ENCODE assay signal across 24 cellular contexts in genomic region chr3:55574671-55575070, GRCh38.
A peak's percentile ranks its signal among the peaks of the same experiment; 100 is the strongest.
DNase-seq lines count a peak whose midpoint lies in the region; ATAC-seq, FAIRE-seq and TF ChIP-seq lines count a peak whose summit lies in the region.
"Had no signal": no experiment of that assay in that cellular context is flagged by ENCODE, and none has a peak within 500 bp of the region (broad histone marks: within the 10 kb centered on the region; RNA-seq: fewer than 3 reads in every experiment).

No MANE protein-coding gene starts in this region.

- H4K91ac ChIP-seq in trophoblast cell (ENCODE audit: low read depth, low read length): peak overlapping the region; percentile 60

- intact Hi-C loops in HepG2 (cut with micrococcal nuclease; ENCODE audit: unreplicated experiment): no loop called here

- no peaks in the 10 kb centered on the region for H4K20me1 ChIP-seq in HepG2 (ENCODE audit: insufficient read depth, low read length)

- no peak overlapping the region for H2BK5ac ChIP-seq in trophoblast cell (ENCODE audit: low read depth, low read length, poor library complexity)

- H2AFZ ChIP-seq in trophoblast cell (ENCODE audit: insufficient read depth, low read length, poor library complexity): no peak overlapping the region
- H2AFZ ChIP-seq in HepG2 (ENCODE audit: low read length): no peak overlapping the region
- H2AFZ ChIP-seq: GM23338 had no signal

- H2BK12ac ChIP-seq in trophoblast cell (ENCODE audit: low read length): peak overlapping the region; percentile 88

- BruUV-seq in HepG2 (replicated peaks; lab: Mats Ljungman, UMichigan): no TSS peak

- H3K23ac ChIP-seq in trophoblast cell (ENCODE audit: low read length): no peak overlapping the region

- H3K27me3 ChIP-seq in trophoblast cell (ENCODE audit: insufficient read depth, low read length) (no peaks in the 10 kb centered on the region), HepG2 (ENCODE audit: control insufficient read depth in 1 of 2, insufficient read depth in 2 of 2, low read length in 2 of 2) (no peaks in the 10 kb centered on the region; a peak in 1 of 5 replicates)

- H3K79me2 ChIP-seq in trophoblast cell (ENCODE audit: control insufficient read depth, insufficient read depth, low read length, poor library complexity) (no peaks in the 10 kb centered on the region), HepG2 (ENCODE audit: insufficient read depth, low read length) (no peaks in the 10 kb centered on the region)

- no peak overlapping the region for H3K18ac ChIP-seq in trophoblast cell (ENCODE audit: low read length)

- ATAC-seq in HG02623 (IDR thresholded peaks at IDR 0.05; ENCODE audit: unreplicated experiment) (no peak), HepG2 (no peak), GM19463 (IDR thresholded peaks at IDR 0.05; ENCODE audit: unreplicated experiment) (no peak)
- ATAC-seq: A549, GM23338, HCT116 had no signal

- peaks cover 45% of the 10 kb centered on the region for H3K79me1 ChIP-seq in trophoblast cell (ENCODE audit: low read length)

- no peak for TF ChIP-seq CTCF in HepG2 (CRISPR knock-in tag; IDR thresholded peaks at IDR 0.05)

- no peaks in the 10 kb centered on the region for H3K36me3 ChIP-seq in trophoblast cell (ENCODE audit: control insufficient read depth in 1 of 2, insufficient read depth in 2 of 2, low read length in 2 of 2)
- H3K36me3 ChIP-seq in HepG2 (replicated peaks in 1 of 2; ENCODE audit: control insufficient read depth in 1 of 2, insufficient read depth in 2 of 2, low read length in 2 of 2): no peaks in the 10 kb centered on the region

- H3K4me3 ChIP-seq in trophoblast cell (ENCODE audit: low read depth, low read length) (no peak overlapping the region), HepG2 (replicated peaks in 1 of 3; ENCODE audit: insufficient read depth in 1 of 3, low read depth in 2 of 3, low read length in 3 of 3) (no peak overlapping the region)
- H3K4me3 ChIP-seq: A549, GM23338 had no signal

- no CpG with 5 or more reads among the region's 3 CpGs for WGBS in trophoblast cell (ENCODE audit: extremely low coverage, insufficient coverage, insufficient read length)
- WGBS in HepG2 (ENCODE audit: low lambda C conversion rate): 38% methylated on average over 2 of the region's 3 CpGs

- no peak overlapping the region for H4K12ac ChIP-seq in trophoblast cell (ENCODE audit: low read depth, low read length)

- peak overlapping the region; percentile 28 for H2BK120ac ChIP-seq in trophoblast cell (ENCODE audit: insufficient read depth, low read length, poor library complexity)

- POLR2A ChIA-PET in HepG2 (lab: Yijun Ruan, JAX): no interaction called here

- CTCF ChIA-PET in HepG2 (lab: Yijun Ruan, JAX; ENCODE audit: low intra/inter-chr PET ratio, low total read pairs): no interaction called here

- peaks cover 26 to 43% of the 10 kb centered on the region in 2 experiments for H3K4me1 ChIP-seq in trophoblast cell (ENCODE audit: control insufficient read depth in 1 of 2, insufficient read depth in 2 of 2, low read length in 2 of 2)
- no peaks in the 10 kb centered on the region for H3K4me1 ChIP-seq in HepG2 (ENCODE audit: insufficient read depth, low read length)
- H3K4me1 ChIP-seq: A549 had no signal

- H3K4me2 ChIP-seq in trophoblast cell (ENCODE audit: low read length) (no peak overlapping the region), HepG2 (ENCODE audit: low read depth, low read length) (no peak overlapping the region)
- H3K4me2 ChIP-seq: A549, GM23338 had no signal

- no peak overlapping the region for H2AK5ac ChIP-seq in trophoblast cell (ENCODE audit: low read length)

- no peak overlapping the region for H4K8ac ChIP-seq in trophoblast cell (ENCODE audit: low read depth, low read length)

- TF ChIP-seq RAD21 in HepG2 (CRISPR knock-in tag; IDR thresholded peaks at IDR 0.05): no peak

- peak; percentile 8 for DNase-seq in Caki2 (ENCODE audit: low read depth)
- DNase-seq in RPMI7951 (ENCODE audit: low read depth): peak; percentile 56
- peak; percentile 3 for DNase-seq in kidney glomerular epithelial cell (lab: John Stamatoyannopoulos, UW)
- DNase-seq in trophoblast cell: no peak
- no peak for DNase-seq in cerebellum (ENCODE audit: low spot score)
- DNase-seq in HepG2 (ENCODE audit: low spot score): no peak
- DNase-seq: AML-193; Caco-2; CD4-positive, alpha-beta T cell; DMS153; DMS79; GDM1; H7; HFFc6 had no signal

- no peak for TF ChIP-seq EP300 in HepG2 (IDR thresholded peaks at IDR 0.05; ENCODE audit: low read depth in 2 of 2, low read length in 2 of 2)
- no peak for TF ChIP-seq EP300 in HepG2 (CRISPR knock-in tag; IDR thresholded peaks at IDR 0.05; ENCODE audit: borderline replicate concordance)

- in situ Hi-C loops in Caki2 (cut with HindIII; ENCODE audit: low pct_unique_long_range_greater_than_20kb, low sequenced_read_pairs): no loop called here
- in situ Hi-C loops in HepG2 (cut with HindIII; ENCODE audit: extremely low pct_ligation_motif_present, low pct_unique_long_range_greater_than_20kb): no loop called here

- no peak for TF ChIP-seq POLR2A in HepG2 (IDR thresholded peaks at IDR 0.05; ENCODE audit: insufficient read depth in 1 of 2, low read depth in 2 of 2, low read length in 2 of 2)

- no peak overlapping the region for H3K27ac ChIP-seq in trophoblast cell (ENCODE audit: low read depth, low read length)
- no peak overlapping the region for H3K27ac ChIP-seq in HepG2 (ENCODE audit: extremely low read length, insufficient read depth, low read length)
- H3K27ac ChIP-seq: 22Rv1, A549, C4-2B had no signal

- H3K4ac ChIP-seq in trophoblast cell (ENCODE audit: low read depth, low read length): peak overlapping the region; percentile 7

- FAIRE-seq in HepG2 (lab: Jason Lieb, UNC): no peak
- FAIRE-seq: A549, GM12892, GM18507, HTR-8/SVneo had no signal

- H3K9ac ChIP-seq in trophoblast cell (ENCODE audit: low read length) (no peak overlapping the region), HepG2 (ENCODE audit: insufficient read depth, low read depth, low read length) (no peak overlapping the region)

- H3K14ac ChIP-seq in trophoblast cell (ENCODE audit: low read length): peak overlapping the region; percentile 28

- H3K9me3 ChIP-seq in trophoblast cell (ENCODE audit: insufficient read depth, low read depth, low read length): no peaks in the 10 kb centered on the region
- no peaks in the 10 kb centered on the region for H3K9me3 ChIP-seq in HepG2 (ENCODE audit: low read length)
- H3K9me3 ChIP-seq: A549, Caco-2 had no signal

TF ChIP-seq in HepG2, 621 proteins besides CTCF, POLR2A, EP300 and RAD21 (continues in another document):
- TF ChIP-seq CHD2 (IDR thresholded peaks at IDR 0.05; ENCODE audit: low read depth, low read length) (no peak), ZNF407 (CRISPR knock-in tag; IDR thresholded peaks at IDR 0.05; ENCODE audit: not compliant biosample characterization) (no peak), SNAI1 (CRISPR knock-in tag; IDR thresholded peaks at IDR 0.05; ENCODE audit: borderline replicate concordance) (no peak), SRSF9 (IDR thresholded peaks at IDR 0.05; ENCODE audit: borderline replicate concordance, insufficient read depth, low read depth, low read length, poor library complexity, severe bottlenecking) (no peak), RARA (CRISPR knock-in tag; IDR thresholded peaks at IDR 0.05) (no peak), NAIF1 (CRISPR knock-in tag; IDR thresholded peaks at IDR 0.05; ENCODE audit: borderline replicate concordance) (no peak)

Comparison
In these comparisons a context has a peak if more than half of its experiments do, and no peak if none do; other contexts are left out.
1. DNase-seq: peak in Caki2 (single experiment), RPMI7951 (single experiment) and kidney glomerular epithelial cell (single experiment); none in trophoblast cell (0 of 2), cerebellum (single experiment) and HepG2 (single experiment).